Comparison of ENCODE assay signal across 25 cellular contexts in the genomic region with DNA sequence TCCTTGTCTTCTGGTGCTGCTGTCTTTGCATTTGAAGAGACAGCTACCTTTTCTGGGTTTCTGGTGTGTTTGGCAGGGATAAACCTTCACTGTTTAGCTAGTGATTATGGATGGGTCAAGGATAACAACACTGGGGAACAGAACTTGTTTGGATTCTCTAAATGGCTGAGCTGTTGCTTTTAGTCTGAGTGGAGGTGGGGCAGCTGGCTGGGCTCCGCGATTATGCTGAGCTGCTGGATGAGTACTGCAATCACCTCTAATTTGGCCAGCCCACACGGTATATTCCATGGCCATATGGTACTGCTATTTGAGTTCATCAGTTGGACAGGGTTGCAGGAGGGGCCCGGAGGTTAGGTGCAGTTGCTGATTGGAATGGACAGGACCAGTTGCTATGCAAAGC.
"Had no signal": no experiment of that assay in that cellular context is flagged by ENCODE, and none has a peak within 500 bp of the region (broad histone marks: within the 10 kb centered on the region; RNA-seq: fewer than 3 reads in every experiment).

No MANE protein-coding gene starts in this region.

- DNase-seq: activated CD4-positive, alpha-beta T cell treated with anti-CD3 and anti-CD28 coated beads for 1 hour; activated CD4-positive, alpha-beta T cell treated with anti-CD3 and anti-CD28 coated beads, Interleukin-2, amount 50 U/mL, for 1 hour; activated CD8-positive, alpha-beta T cell treated with anti-CD3 and anti-CD28 coated beads, Interleukin-2, amount 10 ng/mL, durations not matched to agents 7 days and 5 days; aorta; effector CD8-positive, alpha-beta T cell; erythroblast; foreskin keratinocyte; glutamatergic neuron; immature natural killer cell; left lung; naive thymus-derived CD4-positive, alpha-beta T cell; psoas muscle; stimulated activated CD4-positive, alpha-beta T cell treated with anti-CD3 and anti-CD28 coated beads, Interleukin-1b, Interleukin-23, amount 100 ng/mL, for 48 hours; stimulated activated naive CD8-positive, alpha-beta T cell treated with anti-CD3 and anti-CD28 coated beads, Interleukin-15, amount 100 ng/mL, for 72 hours; uterus had no signal

- H3K27me3 ChIP-seq: foreskin keratinocyte, hepatocyte, left lung, neutrophil, ovary, right atrium auricular region, suprapubic skin, tibial nerve, uterus had no signal

- H3K36me3 ChIP-seq: left lung, neutrophil, ovary, right atrium auricular region, suprapubic skin, tibial nerve, uterus had no signal

- H3K27me3 Mint-ChIP-seq: brain; dendritic cell treated with granulocyte-macrophage colony-stimulating factor and Interleukin-4, amounts not matched to agents 40 ng/mL and 50 ng/mL, for 4 days; naive thymus-derived CD4-positive, alpha-beta T cell; stimulated activated naive CD8-positive, alpha-beta T cell treated with anti-CD3 and anti-CD28 coated beads, Interleukin-15, amount 100 ng/mL, for 72 hours had no signal

- H3K27ac ChIP-seq: foreskin keratinocyte, hepatocyte, left lung, neutrophil, ovary, psoas muscle, right atrium auricular region, suprapubic skin, tibial nerve, uterus had no signal

- H3K4me3 Mint-ChIP-seq: activated CD8-positive, alpha-beta T cell treated with anti-CD3 and anti-CD28 coated beads, Interleukin-2, amount 10 ng/mL, durations not matched to agents 7 days and 5 days; brain; dendritic cell treated with granulocyte-macrophage colony-stimulating factor and Interleukin-4, amounts not matched to agents 40 ng/mL and 50 ng/mL, for 4 days; immature natural killer cell; naive thymus-derived CD4-positive, alpha-beta T cell; stimulated activated naive CD8-positive, alpha-beta T cell treated with anti-CD3 and anti-CD28 coated beads, Interleukin-15, amount 100 ng/mL, for 72 hours had no signal

- ATAC-seq: activated CD8-positive, alpha-beta T cell treated with anti-CD3 and anti-CD28 coated beads, Interleukin-2, amount 10 ng/mL, durations not matched to agents 7 days and 5 days; activated naive CD4-positive, alpha-beta T cell treated with anti-CD3 and anti-CD28 coated beads, Interleukin-2, amount 50 U/mL, for 72 hours; left lung; naive thymus-derived CD4-positive, alpha-beta T cell; psoas muscle; stimulated activated naive CD8-positive, alpha-beta T cell treated with anti-CD3 and anti-CD28 coated beads, Interleukin-15, amount 100 ng/mL, for 72 hours had no signal

- H3K9me3 ChIP-seq: left lung, neutrophil, ovary, psoas muscle, right atrium auricular region, suprapubic skin, tibial nerve, uterus had no signal

- H3K4me1 Mint-ChIP-seq: brain; immature natural killer cell; naive thymus-derived CD4-positive, alpha-beta T cell; stimulated activated naive CD8-positive, alpha-beta T cell treated with anti-CD3 and anti-CD28 coated beads, Interleukin-15, amount 100 ng/mL, for 72 hours had no signal

- H3K27ac Mint-ChIP-seq: activated CD8-positive, alpha-beta T cell treated with anti-CD3 and anti-CD28 coated beads, Interleukin-2, amount 10 ng/mL, durations not matched to agents 7 days and 5 days; activated naive CD4-positive, alpha-beta T cell treated with anti-CD3 and anti-CD28 coated beads, Interleukin-2, amount 50 U/mL, for 72 hours; brain; dendritic cell treated with granulocyte-macrophage colony-stimulating factor and Interleukin-4, amounts not matched to agents 40 ng/mL and 50 ng/mL, for 4 days; immature natural killer cell; naive thymus-derived CD4-positive, alpha-beta T cell; stimulated activated naive CD8-positive, alpha-beta T cell treated with anti-CD3 and anti-CD28 coated beads, Interleukin-15, amount 100 ng/mL, for 72 hours had no signal

- H3K36me3 Mint-ChIP-seq: activated naive CD4-positive, alpha-beta T cell treated with anti-CD3 and anti-CD28 coated beads, Interleukin-2, amount 50 U/mL, for 72 hours; brain; immature natural killer cell; naive thymus-derived CD4-positive, alpha-beta T cell had no signal

- H3K4me3 ChIP-seq: hepatocyte, left lung, lung, ovary, psoas muscle, right atrium auricular region, suprapubic skin, tibial nerve, uterus had no signal

- H3K4me1 ChIP-seq: foreskin keratinocyte, left lung, psoas muscle, right atrium auricular region, suprapubic skin, tibial nerve, uterus had no signal

- H3K9me3 Mint-ChIP-seq: activated naive CD4-positive, alpha-beta T cell treated with anti-CD3 and anti-CD28 coated beads, Interleukin-2, amount 50 U/mL, for 72 hours; dendritic cell treated with granulocyte-macrophage colony-stimulating factor and Interleukin-4, amounts not matched to agents 40 ng/mL and 50 ng/mL, for 4 days; stimulated activated naive CD8-positive, alpha-beta T cell treated with anti-CD3 and anti-CD28 coated beads, Interleukin-15, amount 100 ng/mL, for 72 hours had no signal
